8 cellular contexts compared by ENCODE assay signal in genomic region chr19:47035127-47035494, GRCh38. TPM values are rescaled to one million over a fixed set of nuclear protein-coding genes. Genes with fewer than 3 reads are reported as not detected.
DNase-seq lines count a peak whose midpoint lies in the region; ATAC-seq, FAIRE-seq and TF ChIP-seq lines count a peak whose summit lies in the region.

No MANE protein-coding gene starts in this region.

- peaks cover 15% of the 10 kb centered on the region for H3K4me1 ChIP-seq in left ventricle myocardium inferior
- H3K4me1 ChIP-seq in effector memory CD4-positive, alpha-beta T cell (ENCODE audit: control insufficient read depth, insufficient read depth, low read length, poor library complexity, severe bottlenecking), result peaks cover 17% of the 10 kb centered on the region
- peaks cover 0 to 7% (median 7%) of the 10 kb centered on the region in 3 donors for H3K4me1 ChIP-seq in pancreas

- ATAC-seq in Right ventricle myocardium superior (ENCODE audit: poor library complexity) (no peak), pancreas (peak in 3 of 4 donors; percentile 1 to 2 (median 1))

- DNase-seq in left ventricle myocardium inferior (no peak), Right ventricle myocardium superior (no peak), RKO (ENCODE audit: low spot score) (peak; percentile 37), pancreas (no peak), dedifferentiated amniotic fluid mesenchymal stem cell (ENCODE audit: extremely low spot score) (no peak), HuH-7.5 (ENCODE audit: low spot score) (no peak), hepatic stellate cell (ENCODE audit: low spot score) (no peak)
- DNase-seq in effector memory CD4-positive, alpha-beta T cell, result no peak

- no peak for TF ChIP-seq CTCF in left ventricle myocardium inferior (IDR thresholded peaks at IDR 0.05; ENCODE audit: borderline replicate concordance)
- no peak for TF ChIP-seq CTCF in pancreas (IDR thresholded peaks at IDR 0.05)

- H3K36me3 ChIP-seq in left ventricle myocardium inferior (no peaks in the 10 kb centered on the region), pancreas (no peaks in the 10 kb centered on the region)
- no peaks in the 10 kb centered on the region for H3K36me3 ChIP-seq in effector memory CD4-positive, alpha-beta T cell (ENCODE audit: control insufficient read depth, insufficient read depth, low read length)

- WGBS in pancreas, 2 donors, result 36 to 41% methylated on average over 9 of the region's 9 CpGs

- H3K27me3 ChIP-seq in left ventricle myocardium inferior (ENCODE audit: low read depth) (peaks cover 46% of the 10 kb centered on the region), pancreas (no peaks in the 10 kb centered on the region)
- peaks cover 9% of the 10 kb centered on the region for H3K27me3 ChIP-seq in effector memory CD4-positive, alpha-beta T cell (replicated peaks; ENCODE audit: control insufficient read depth, insufficient read depth, low read length, poor library complexity, severe bottlenecking)

- H3K4me3 ChIP-seq in left ventricle myocardium inferior (peak overlapping the region; percentile 65), pancreas (peak overlapping the region in 2 of 4 donors; percentile 31 to 53)
- peak overlapping the region; percentile 26 for H3K4me3 ChIP-seq in effector memory CD4-positive, alpha-beta T cell (ENCODE audit: insufficient read depth, low read depth, low read length, poor library complexity, severe bottlenecking)

- FAIRE-seq in pancreas (lab: Jason Lieb, UNC), result no peak

- H3K27ac ChIP-seq in left ventricle myocardium inferior (replicated peaks), result no peak overlapping the region
- no peak overlapping the region for H3K27ac ChIP-seq in effector memory CD4-positive, alpha-beta T cell (ENCODE audit: insufficient read depth, low read length, poor library complexity, severe bottlenecking)
- no peak overlapping the region for H3K27ac ChIP-seq in pancreas

- H3K9me3 ChIP-seq in left ventricle myocardium inferior (replicated peaks) (no peaks in the 10 kb centered on the region), pancreas (no peaks in the 10 kb centered on the region)
- no peaks in the 10 kb centered on the region for H3K9me3 ChIP-seq in effector memory CD4-positive, alpha-beta T cell (ENCODE audit: control insufficient read depth, low read length)

- intact Hi-C loops in left ventricle myocardium inferior (cut with micrococcal nuclease) (no loop called here), Right ventricle myocardium superior (cut with DNase I) (loop anchor here (10.0 kb wide), 2 partner anchors 90 to 280 kb away; no protein-coding TSS in a partner anchor), pancreas (cut with DNase I) (no loop called here)

RNA-seq across cellular contexts. Expression of gene TMEM160, which starts 13.3 kb away (rescaled TPM):
- total RNA-seq in left ventricle myocardium inferior (27.1 TPM), Right ventricle myocardium superior (34.9 TPM), pancreas (10 to 100 TPM; 11.9 to 17.8 (median 13.6) TPM)
- polyA plus RNA-seq in pancreas, result 1 to 10 TPM; 3.4 to 6.0 TPM

RNA-seq across cellular contexts. Expression of gene NPAS1, which starts 15.5 kb away (rescaled TPM):
- total RNA-seq in left ventricle myocardium inferior (not detected), Right ventricle myocardium superior (not detected), pancreas (under 1 TPM; 0.12 to 0.42 (median 0.23) TPM)
- under 1 TPM; 0.46 to 0.49 TPM for polyA plus RNA-seq in pancreas
